In the genomic region with DNA sequence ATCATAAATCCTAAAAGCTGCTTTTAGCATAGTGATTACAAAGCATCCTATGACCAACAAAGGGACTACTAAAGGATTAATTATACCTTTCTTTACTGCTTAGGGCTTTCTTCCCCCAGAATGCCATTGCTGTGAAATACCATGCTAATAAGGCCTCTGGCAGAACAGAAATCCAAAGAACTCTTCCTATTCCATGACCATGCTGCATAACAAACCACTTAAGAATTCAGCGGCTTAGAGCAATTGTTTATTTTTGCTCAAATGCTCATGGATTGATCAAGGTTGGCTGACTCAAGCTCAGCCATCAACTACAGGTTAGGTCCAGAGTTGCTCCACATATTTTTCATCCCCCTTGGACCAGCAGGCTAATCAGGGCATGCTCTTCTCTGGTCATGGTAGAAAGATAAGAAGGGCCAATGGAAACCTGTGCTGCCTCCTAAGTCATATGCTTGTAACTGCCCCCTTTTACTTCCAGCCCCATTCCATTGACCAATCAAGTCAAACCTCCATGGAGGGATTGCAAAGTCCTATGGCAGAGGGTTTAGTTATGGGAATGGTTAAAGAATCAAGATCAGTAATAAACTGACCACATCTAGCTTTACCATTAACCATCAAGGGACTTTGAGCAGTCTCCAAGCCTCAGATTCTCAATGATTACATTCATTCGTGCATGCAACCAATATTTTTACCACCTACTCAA, we compare ENCODE assay signal across 22 cellular contexts.
"Had no signal": no experiment of that assay in that cellular context is flagged by ENCODE, and none has a peak within 500 bp of the region (broad histone marks: within the 10 kb centered on the region; RNA-seq: fewer than 3 reads in every experiment).

No MANE protein-coding gene starts in this region.

- H3K9ac ChIP-seq: parathyroid adenoma had no signal

- H3K4me3 ChIP-seq: left lung, mucosa of descending colon, sigmoid colon, thoracic aorta, transverse colon, upper lobe of right lung, uterus had no signal

- H3K27ac ChIP-seq: left lung, neutrophil, parathyroid adenoma, sigmoid colon, thoracic aorta, transverse colon, upper lobe of right lung, uterus had no signal

- H3K27me3 ChIP-seq: left lung, neutrophil, sigmoid colon, transverse colon, upper lobe of right lung, uterus had no signal

- H3K36me3 ChIP-seq: left lung, neutrophil, sigmoid colon, thoracic aorta, transverse colon, upper lobe of right lung, uterus had no signal

- H2AFZ ChIP-seq: parathyroid adenoma had no signal

- H3K4me1 ChIP-seq: left lung, parathyroid adenoma, transverse colon, upper lobe of right lung, uterus had no signal

- ATAC-seq: effector memory CD8-positive, alpha-beta T cell; left cardiac atrium; left lung; mucosa of descending colon; natural killer cell treated with Interleukin-12 subunit alpha and Interleukin-12 subunit beta and Interleukin-15 and Interleukin-18, amount 100 ng/mL, for 72 hours; right cardiac atrium; stimulated activated memory B cell treated with anti-CD40 and anti-IgM and Interleukin-4, amounts not matched to agents 10 μg/mL and 1 μg/mL and 100 μg/mL, for 72 hours; upper lobe of right lung had no signal

- H3K9me3 ChIP-seq: left lung, mucosa of descending colon, neutrophil, sigmoid colon, thoracic aorta, transverse colon, upper lobe of right lung, uterus had no signal

- DNase-seq: cortex of kidney; effector memory CD8-positive, alpha-beta T cell; erythroblast; hypothalamus; kidney; left cardiac atrium; left lung; mesenchymal stem cell; mucosa of descending colon; naive B cell; right cardiac atrium; sigmoid colon; stimulated activated CD4-positive, alpha-beta T cell treated with anti-CD3 and anti-CD28 coated beads, Interleukin-2, amount 100 ng/mL, for 24 hours; stimulated activated CD4-positive, alpha-beta T cell treated with anti-CD3 and anti-CD28 coated beads, Interleukin-4, amount 100 ng/mL, for 24 hours; transverse colon; upper lobe of right lung; uterus had no signal
